Comparison of ENCODE assay signal across 8 cellular contexts in the genomic region with DNA sequence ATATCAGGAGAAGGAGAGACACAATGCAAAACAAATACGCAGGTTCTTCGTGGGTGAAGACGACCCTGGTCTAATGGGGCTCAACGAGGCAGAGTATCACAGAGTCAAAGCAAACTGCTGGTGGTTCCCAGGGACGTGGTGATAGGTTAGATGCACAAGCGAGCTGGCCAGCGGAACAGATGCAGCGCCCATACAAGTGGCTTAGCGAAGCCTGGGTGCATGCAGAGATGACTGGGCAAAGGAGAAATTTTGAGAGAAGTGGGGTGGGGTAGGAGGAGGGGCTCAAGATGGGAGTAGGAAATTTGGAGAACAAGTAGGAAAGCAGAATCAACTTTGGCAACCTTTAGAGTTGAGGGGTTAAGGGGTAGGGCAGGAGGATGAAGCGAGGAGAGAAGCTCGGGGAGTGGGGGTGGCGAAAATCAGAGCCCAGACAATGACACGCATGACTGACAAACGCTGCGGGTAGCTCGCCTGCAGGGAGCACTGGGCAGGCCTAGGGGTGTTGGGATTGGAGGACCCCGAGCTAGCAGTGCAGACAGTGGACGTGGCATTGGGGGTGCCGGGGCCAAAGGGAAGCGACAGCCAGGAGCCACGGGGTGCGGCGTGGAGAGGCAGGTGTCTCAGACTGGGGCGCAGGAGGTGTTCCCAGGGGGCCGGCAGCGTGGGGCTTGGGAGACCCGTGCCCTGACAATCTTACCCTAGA. TPM values are rescaled to one million over a fixed set of nuclear protein-coding genes. Genes with fewer than 3 reads are reported as not detected.
A peak's percentile ranks its signal among the peaks of the same experiment; 100 is the strongest.
DNase-seq lines count a peak whose midpoint lies in the region; ATAC-seq and TF ChIP-seq lines count a peak whose summit lies in the region.

No MANE protein-coding gene starts in this region.

- DNase-seq in BJ (ENCODE audit: low read depth): no peak
- DNase-seq in OCI-M1 (lab: John Stamatoyannopoulos, UW): peak; percentile 67
- peak; percentile 50 for DNase-seq in activated naive CD4-positive, alpha-beta T cell treated with Interleukin-2 at 50 U/mL for 16 hours
- DNase-seq in cardiac muscle cell (ENCODE audit: low read depth in 1 of 2, low spot score in 1 of 2): peak; percentile 52 to 71
- no peak for DNase-seq in prostate gland (ENCODE audit: low spot score)
- DNase-seq in NCI-H1436 treated with DMSO at 0.1 percent for 48 hours (lab: John Stamatoyannopoulos, UW): no peak

- intact Hi-C loops in prostate gland (cut with DNase I): no loop called here

- peak overlapping the region; percentile 91 for H3K4me3 ChIP-seq in BJ (ENCODE audit: low read depth, low read length)
- peak overlapping the region; percentile 51 for H3K4me3 ChIP-seq in cardiac muscle cell
- peak overlapping the region; percentile 81 to 85 for H3K4me3 ChIP-seq in prostate gland

- POLR2A ChIA-PET in BJ (lab: Charles Lee): interaction anchor here (0.7 kb wide), 1 partner anchor 211 kb away, joined by 3 read pairs; no protein-coding TSS in a partner anchor

- H3K27me3 ChIP-seq in BJ (ENCODE audit: control insufficient read depth, insufficient read depth, low read length): no peaks in the 10 kb centered on the region
- H3K27me3 ChIP-seq in cardiac muscle cell: no peaks in the 10 kb centered on the region
- H3K27me3 ChIP-seq in prostate gland (replicated peaks; ENCODE audit: insufficient read depth): no peaks in the 10 kb centered on the region

- TF ChIP-seq CTCF in BJ (IDR thresholded peaks at IDR 0.05; ENCODE audit: insufficient read depth, low read depth, low read length) (no peak), cardiac muscle cell (IDR thresholded peaks at IDR 0.05; ENCODE audit: low read depth, low read length) (no peak), prostate gland (IDR thresholded peaks at IDR 0.05) (no peak)

- H3K9me3 ChIP-seq in cardiac muscle cell (ENCODE audit: low read depth) (no peaks in the 10 kb centered on the region), prostate gland (no peaks in the 10 kb centered on the region)

- WGBS in prostate gland: under 1% methylated on average over 27 of the region's 27 CpGs

- H3K4me1 ChIP-seq in cardiac muscle cell (ENCODE audit: low read depth) (peaks cover 10% of the 10 kb centered on the region), prostate gland (replicated peaks) (no peaks in the 10 kb centered on the region)

- CTCF ChIA-PET in BJ (lab: Yijun Ruan, JAX): interaction anchor here (1.9 kb wide), 1 partner anchor 15 kb away, joined by 10 read pairs; no protein-coding TSS in a partner anchor

- TF ChIP-seq POLR2A in prostate gland (IDR thresholded peaks at IDR 0.05): no peak

- H3K27ac ChIP-seq in cardiac muscle cell (peak overlapping the region; percentile 66), prostate gland (peak overlapping the region; percentile 65 to 71)

- ATAC-seq in GM18873 (IDR thresholded peaks at IDR 0.05; ENCODE audit: low FRiP score, unreplicated experiment) (peak; percentile 49), HG03097 (IDR thresholded peaks at IDR 0.05; ENCODE audit: low FRiP score, unreplicated experiment) (peak; percentile 53)

- H3K36me3 ChIP-seq in BJ (ENCODE audit: control insufficient read depth, insufficient read depth, low read length) (peaks cover 1% of the 10 kb centered on the region; the same call in 1 of the 2 replicates), cardiac muscle cell (peaks cover 3% of the 10 kb centered on the region), prostate gland (no peaks in the 10 kb centered on the region)

RNA-seq across cellular contexts. Expression of a gene that starts 0.5 kb away (rescaled TPM):
- polyA plus RNA-seq in BJ (2011; rRNA removed): 98.7 and 135 TPM in 2 replicates
- 48.1 and 49.6 TPM in 2 replicates for polyA minus RNA-seq in BJ (2011; rRNA and poly(A)+ RNA removed)
- 15.9 and 32.6 TPM in 2 replicates for total RNA-seq in cardiac muscle cell
- 26.7 and 40.8 TPM in 2 replicates for polyA plus RNA-seq in cardiac muscle cell
- total RNA-seq in prostate gland: 100 to 1,000 TPM in 1 of 2 donors, 10 to 100 TPM in 1; 26.6 to 104 TPM

Comparison
In these comparisons a context has a peak if more than half of its experiments do, and no peak if none do; other contexts are left out.
1. DNase-seq: peak in OCI-M1 (single experiment), activated naive CD4-positive, alpha-beta T cell treated with Interleukin-2 at 50 U/mL for 16 hours (single experiment) and cardiac muscle cell (2 of 2); none in BJ (single experiment), prostate gland (single experiment) and NCI-H1436 treated with DMSO at 0.1 percent for 48 hours (single experiment).
2. Peak in every context shown above with its lines, with median percentiles within 50 percentile points of each other: H3K4me3 ChIP-seq.